ENCODE assay signal across 1 cellular context in genomic region chr3:149235599-149236424, GRCh38.
TF ChIP-seq lines count a peak whose summit lies in the region.

No MANE protein-coding gene starts in this region.

TF ChIP-seq in HepG2, 621 proteins besides CTCF, POLR2A, EP300 and RAD21 (continued from another document and continues in another):
- peak; percentile 71 for TF ChIP-seq ZNF687 (CRISPR knock-in tag; IDR thresholded peaks at IDR 0.05)
- TF ChIP-seq RXRA (CRISPR knock-in tag; IDR thresholded peaks at IDR 0.05) = peak; percentile 48; the same call in 1 of the 2 replicates
- TF ChIP-seq MBNL3 (CRISPR knock-in tag; conservative IDR thresholded peaks at IDR 0.05) = no peak
- TF ChIP-seq ARNTL (CRISPR knock-in tag; IDR thresholded peaks at IDR 0.05) = peak; percentile 50; the same call in 1 of the 2 replicates
- peak; percentile 74; the same call in 1 of the 2 replicates for TF ChIP-seq SMYD3 (CRISPR knock-in tag; IDR thresholded peaks at IDR 0.05)
- TF ChIP-seq ATF2 (CRISPR knock-in tag; IDR thresholded peaks at IDR 0.05) = 0 out of 2 replicates have a peak, but pooled peaks have one; percentile 10
- 0 out of 2 replicates have a peak, but pooled peaks have one; percentile 17 for TF ChIP-seq STAT6 (CRISPR knock-in tag; IDR thresholded peaks at IDR 0.05; ENCODE audit: borderline replicate concordance)
- peak; percentile 25; the same call in 1 of the 2 replicates for TF ChIP-seq ZNF652 (CRISPR knock-in tag; IDR thresholded peaks at IDR 0.05; ENCODE audit: borderline replicate concordance, low read depth)
- peak; percentile 99 for TF ChIP-seq ONECUT2 (CRISPR knock-in tag; IDR thresholded peaks at IDR 0.05)
- TF ChIP-seq FOXO1 (CRISPR knock-in tag; IDR thresholded peaks at IDR 0.05) = peak; percentile 72
- 0 out of 2 replicates have a peak, but pooled peaks have one; percentile 42 for TF ChIP-seq ZNF354B (CRISPR knock-in tag; IDR thresholded peaks at IDR 0.05)
- no peak for TF ChIP-seq SOX6 (IDR thresholded peaks at IDR 0.05)
- peak; percentile 91 for TF ChIP-seq SOX6 (CRISPR knock-in tag; IDR thresholded peaks at IDR 0.05)
- peak; percentile 28; the same call in 1 of the 2 replicates for TF ChIP-seq SP5 (CRISPR knock-in tag; IDR thresholded peaks at IDR 0.05; ENCODE audit: borderline replicate concordance, low read depth)
- peak; percentile 86 for TF ChIP-seq ARID5B (CRISPR knock-in tag; IDR thresholded peaks at IDR 0.05)
- peak; percentile 71 for TF ChIP-seq HNF4G (IDR thresholded peaks at IDR 0.05; ENCODE audit: borderline replicate concordance, low read depth, low read length)
- TF ChIP-seq HNF4G (CRISPR knock-in tag; IDR thresholded peaks at IDR 0.05; ENCODE audit: borderline replicate concordance, low read depth) = no peak; the same call in 1 of the 2 replicates
- 0 out of 2 replicates have a peak, but pooled peaks have one; percentile 29 for TF ChIP-seq ZBTB4 (CRISPR knock-in tag; IDR thresholded peaks at IDR 0.05; ENCODE audit: borderline replicate concordance)
- TF ChIP-seq ZNF414 (CRISPR knock-in tag; IDR thresholded peaks at IDR 0.05) = 0 out of 2 replicates have a peak, but pooled peaks have one; percentile 34
- TF ChIP-seq MYC (CRISPR knock-in tag; IDR thresholded peaks at IDR 0.05; ENCODE audit: borderline replicate concordance) = no peak
- TF ChIP-seq MIER3 (CRISPR knock-in tag; IDR thresholded peaks at IDR 0.05; ENCODE audit: borderline replicate concordance) = peak; percentile 35; the same call in 1 of the 2 replicates
- TF ChIP-seq ZSCAN25 (CRISPR knock-in tag; IDR thresholded peaks at IDR 0.05) = 0 out of 2 replicates have a peak, but pooled peaks have one; percentile 50
- no peak for TF ChIP-seq CENPBD1 (CRISPR knock-in tag; IDR thresholded peaks at IDR 0.05; ENCODE audit: borderline replicate concordance, low read depth)
- TF ChIP-seq ZBTB26 (CRISPR knock-in tag; IDR thresholded peaks at IDR 0.05; ENCODE audit: borderline replicate concordance) = 0 out of 2 replicates have a peak, but pooled peaks have one; percentile 37
- peak; percentile 69; the same call in 1 of the 2 replicates for TF ChIP-seq ZBTB10 (CRISPR knock-in tag; IDR thresholded peaks at IDR 0.05; ENCODE audit: borderline replicate concordance)
